9 cellular contexts compared by ENCODE assay signal in the genomic region with DNA sequence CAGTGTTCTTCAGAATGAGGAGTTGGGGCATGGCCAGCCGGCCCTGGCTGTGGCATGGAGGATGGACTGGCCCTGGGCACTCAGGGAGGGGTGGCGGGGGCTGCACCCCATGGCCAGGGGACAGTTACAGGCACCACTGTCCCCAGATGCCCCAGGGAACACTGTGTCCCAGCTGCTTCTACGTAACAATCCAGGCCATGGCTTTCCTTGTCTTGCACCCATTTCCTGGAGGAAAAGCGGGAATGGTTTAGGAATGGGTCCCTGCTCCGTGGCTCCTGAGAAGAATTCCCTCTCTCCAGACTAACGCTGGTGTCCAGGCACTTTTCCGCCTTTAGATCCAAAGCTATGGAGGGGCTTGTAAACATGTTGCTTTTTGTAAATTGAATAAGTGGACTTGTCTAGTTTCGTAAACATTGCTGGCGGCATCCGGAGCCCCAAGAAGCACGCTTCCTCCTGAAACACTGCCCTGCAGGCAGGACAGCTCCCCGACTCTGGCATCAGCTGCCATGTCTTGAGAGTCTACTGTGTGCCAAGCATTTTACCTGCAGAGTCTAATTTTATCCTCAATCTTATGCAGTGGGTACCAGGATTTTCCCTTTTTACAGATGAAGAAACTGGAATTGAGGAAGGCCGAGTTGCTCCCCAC.
DNase-seq lines count a peak whose midpoint lies in the region; ATAC-seq and TF ChIP-seq lines count a peak whose summit lies in the region.
"Had no signal": no experiment of that assay in that cellular context is flagged by ENCODE, and none has a peak within 500 bp of the region (broad histone marks: within the 10 kb centered on the region; RNA-seq: fewer than 3 reads in every experiment).

No MANE protein-coding gene starts in this region.

- no peaks in the 10 kb centered on the region for H3K27me3 Mint-ChIP-seq in T-helper 17 cell
- no peaks in the 10 kb centered on the region for H3K27me3 Mint-ChIP-seq in type B pancreatic cell

- H3K9me3 ChIP-seq in GM23248 (ENCODE audit: low read depth): no peaks in the 10 kb centered on the region
- no peaks in the 10 kb centered on the region for H3K9me3 ChIP-seq in T-helper 17 cell (ENCODE audit: control insufficient read depth, low read length, poor library complexity, severe bottlenecking)
- H3K9me3 ChIP-seq in Karpas-422 (ENCODE audit: low read length): no peaks in the 10 kb centered on the region

- H3K27ac ChIP-seq in GM23248 (no peak overlapping the region), Karpas-422 (ENCODE audit: low read length) (no peak overlapping the region)

- DNase-seq in GM23248 (no peak), T-helper 17 cell (no peak), foreskin fibroblast (peak in 1 of 2 donors; percentile 67), mesenteric fat pad (ENCODE audit: low spot score) (no peak), Karpas-422 (no peak), type B pancreatic cell (ENCODE audit: extremely low spot score, unreplicated experiment) (no peak)
- no peak for DNase-seq in stimulated activated effector memory CD8-positive, alpha-beta T cell treated with anti-CD3 and anti-CD28 coated beads, Interleukin-12 subunit alpha, Interleukin-12 subunit beta, amount 100 ng/mL, for 72 hours (ENCODE audit: low spot score in 2 of 2)
- DNase-seq: NCI-H2107 had no signal

- in situ Hi-C loops in GM23248 (cut with MboI): no loop called here

- peak overlapping the region; percentile 53 for H3K4me3 ChIP-seq in GM23248
- H3K4me3 ChIP-seq in foreskin fibroblast (ENCODE audit: low read depth in 1 of 2, low read length in 2 of 2): peak overlapping the region; percentile 1 to 18
- no peak overlapping the region for H3K4me3 ChIP-seq in Karpas-422 (ENCODE audit: low read length)

- H3K9ac ChIP-seq in GM23248 (peak overlapping the region; percentile 72), Karpas-422 (ENCODE audit: low read length) (no peak overlapping the region)

- H3K4me3 Mint-ChIP-seq in T-helper 17 cell: peak overlapping the region; percentile 91
- peak overlapping the region; percentile 74 for H3K4me3 Mint-ChIP-seq in stimulated activated effector memory CD8-positive, alpha-beta T cell treated with anti-CD3 and anti-CD28 coated beads, Interleukin-12 subunit alpha, Interleukin-12 subunit beta, amount 100 ng/mL, for 72 hours
- no peak overlapping the region for H3K4me3 Mint-ChIP-seq in type B pancreatic cell

- no peaks in the 10 kb centered on the region for H4K20me1 ChIP-seq in GM23248 (ENCODE audit: insufficient read depth)
- no peaks in the 10 kb centered on the region for H4K20me1 ChIP-seq in Karpas-422 (ENCODE audit: insufficient read depth, low read depth, low read length)

- no peaks in the 10 kb centered on the region for H3K9me3 Mint-ChIP-seq in stimulated activated effector memory CD8-positive, alpha-beta T cell treated with anti-CD3 and anti-CD28 coated beads, Interleukin-12 subunit alpha, Interleukin-12 subunit beta, amount 100 ng/mL, for 72 hours
- H3K9me3 Mint-ChIP-seq in type B pancreatic cell: no peaks in the 10 kb centered on the region

- no peak for TF ChIP-seq CTCF in foreskin fibroblast (IDR thresholded peaks at IDR 0.05; ENCODE audit: low read depth, low read length)
- TF ChIP-seq CTCF in type B pancreatic cell (conservative IDR thresholded peaks at IDR 0.05): no peak

- H3K36me3 Mint-ChIP-seq in T-helper 17 cell (ENCODE audit: low read depth) (no peaks in the 10 kb centered on the region), type B pancreatic cell (no peaks in the 10 kb centered on the region)
- peaks cover 5% of the 10 kb centered on the region for H3K36me3 Mint-ChIP-seq in stimulated activated effector memory CD8-positive, alpha-beta T cell treated with anti-CD3 and anti-CD28 coated beads, Interleukin-12 subunit alpha, Interleukin-12 subunit beta, amount 100 ng/mL, for 72 hours

- H3K36me3 ChIP-seq in GM23248 (ENCODE audit: low read depth): no peaks in the 10 kb centered on the region
- H3K36me3 ChIP-seq in Karpas-422 (ENCODE audit: insufficient read depth, low read length): no peaks in the 10 kb centered on the region

- H3K27ac Mint-ChIP-seq in T-helper 17 cell: peak overlapping the region; percentile 99
- H3K27ac Mint-ChIP-seq in stimulated activated effector memory CD8-positive, alpha-beta T cell treated with anti-CD3 and anti-CD28 coated beads, Interleukin-12 subunit alpha, Interleukin-12 subunit beta, amount 100 ng/mL, for 72 hours: peak overlapping the region; percentile 96
- no peak overlapping the region for H3K27ac Mint-ChIP-seq in type B pancreatic cell

- no peaks in the 10 kb centered on the region for H3F3A ChIP-seq in GM23248 (ENCODE audit: insufficient read depth)

- H3K4me1 ChIP-seq in GM23248 (ENCODE audit: insufficient read depth) (peaks cover 9% of the 10 kb centered on the region), Karpas-422 (ENCODE audit: low read length) (no peaks in the 10 kb centered on the region)

- H3K4me2 ChIP-seq in GM23248 (ENCODE audit: unreplicated experiment) (peak overlapping the region; percentile 63), Karpas-422 (ENCODE audit: low read depth, low read length, poor library complexity, severe bottlenecking) (no peak overlapping the region)

- H2AFZ ChIP-seq in GM23248: peak overlapping the region; percentile 85
- no peak overlapping the region for H2AFZ ChIP-seq in Karpas-422 (ENCODE audit: low read length)

- H3K4me1 Mint-ChIP-seq in T-helper 17 cell (peaks cover 24% of the 10 kb centered on the region), type B pancreatic cell (ENCODE audit: unreplicated experiment) (peaks cover 39% of the 10 kb centered on the region)
- H3K4me1 Mint-ChIP-seq in stimulated activated effector memory CD8-positive, alpha-beta T cell treated with anti-CD3 and anti-CD28 coated beads, Interleukin-12 subunit alpha, Interleukin-12 subunit beta, amount 100 ng/mL, for 72 hours: peaks cover 50% of the 10 kb centered on the region

- H3K79me2 ChIP-seq in GM23248 (ENCODE audit: insufficient read depth) (no peaks in the 10 kb centered on the region), Karpas-422 (ENCODE audit: low read length) (no peaks in the 10 kb centered on the region)

- ATAC-seq in T-helper 17 cell (no peak), HG02884 (IDR thresholded peaks at IDR 0.05; ENCODE audit: unreplicated experiment) (no peak)
- ATAC-seq in stimulated activated effector memory CD8-positive, alpha-beta T cell treated with anti-CD3 and anti-CD28 coated beads, Interleukin-12 subunit alpha, Interleukin-12 subunit beta, amount 100 ng/mL, for 72 hours: no peak

- no peaks in the 10 kb centered on the region for H3K9me2 ChIP-seq in GM23248 (ENCODE audit: insufficient read depth)
- H3K9me2 ChIP-seq in Karpas-422 (replicated peaks; ENCODE audit: insufficient read depth, low read length): no peaks in the 10 kb centered on the region

- 85 to 88% methylated on average over 13 of the region's 13 CpGs for WGBS in GM23248 (ENCODE audit: low coverage in 1 of 2, low lambda C conversion rate in 2 of 2, missing lambda C conversion rate in 2 of 2), 2 experiments

- H3K27me3 ChIP-seq in GM23248 (replicated peaks; ENCODE audit: insufficient read depth): no peaks in the 10 kb centered on the region
- H3K27me3 ChIP-seq in Karpas-422 (ENCODE audit: low read length): no peaks in the 10 kb centered on the region
